Comparison of ENCODE assay signal across 39 cellular contexts in the genomic region with DNA sequence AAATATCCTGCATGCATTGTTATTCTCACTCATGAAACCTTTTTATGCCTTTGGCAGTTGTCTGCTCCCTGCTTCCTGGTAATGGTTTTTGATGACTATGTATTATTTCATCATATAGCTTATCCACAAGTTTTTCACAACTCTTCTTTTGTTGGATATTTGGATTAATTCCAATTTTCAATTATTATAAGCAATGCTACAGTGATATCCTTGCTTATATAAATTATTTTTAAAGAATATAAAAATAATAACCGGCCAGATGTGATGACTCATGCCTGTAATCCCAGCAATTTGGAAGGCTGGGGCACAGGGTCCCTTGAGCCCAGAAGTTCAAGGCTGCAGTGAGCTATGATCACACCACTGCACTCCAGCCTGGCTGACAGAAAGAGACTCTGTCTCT. TPM values are rescaled to one million over a fixed set of nuclear protein-coding genes. Genes with fewer than 3 reads are reported as not detected.
DNase-seq lines count a peak whose midpoint lies in the region; ATAC-seq, FAIRE-seq and TF ChIP-seq lines count a peak whose summit lies in the region.
"Had no signal": no experiment of that assay in that cellular context is flagged by ENCODE, and none has a peak within 500 bp of the region (broad histone marks: within the 10 kb centered on the region; RNA-seq: fewer than 3 reads in every experiment).

No MANE protein-coding gene starts in this region.

- no peak overlapping the region for H3K27ac Mint-ChIP-seq in CD4-positive, alpha-beta T cell
- H3K27ac Mint-ChIP-seq: activated CD8-positive, alpha-beta T cell treated with anti-CD3 and anti-CD28 coated beads, Interleukin-2, amount 10 ng/mL, durations not matched to agents 7 days and 5 days; activated naive CD4-positive, alpha-beta T cell treated with anti-CD3 and anti-CD28 coated beads, Interleukin-2, amount 10 ng/mL, durations not matched to agents 7 days and 5 days; nephron progenitor cell had no signal

- DNase-seq in IMR-90 (no peak), bronchial epithelial cell (ENCODE audit: low read depth) (peak; percentile 44), fibroblast of peridontal ligament (ENCODE audit: extremely low read depth) (peak; percentile 52), sciatic nerve (ENCODE audit: low spot score) (no peak), NCI-H345 treated with DMSO at 0.1 percent for 48 hours (lab: John Stamatoyannopoulos, UW; ENCODE audit: unreplicated experiment) (no peak)
- no peak for DNase-seq in CD4-positive, alpha-beta T cell
- DNase-seq: activated CD4-positive, alpha-beta T cell treated with anti-CD3 and anti-CD28 coated beads for 4 hours; activated CD8-positive, alpha-beta T cell treated with anti-CD3 and anti-CD28 coated beads, Interleukin-2, amount 10 ng/mL, durations not matched to agents 7 days and 5 days; activated naive CD4-positive, alpha-beta T cell treated with anti-CD3 and anti-CD28 coated beads, Interleukin-2, amount 10 ng/mL, durations not matched to agents 7 days and 5 days; amygdala; brain microvascular endothelial cell; C1 segment of cervical spinal cord; COR-L47; DMS53; effector CD8-positive, alpha-beta T cell; Karpas-422; MV-4-11; NCI-H1436; NCI-H2081; NCI-H2227 treated with DMSO at 0.1 percent for 48 hours; NCI-H69; nephron progenitor cell; Peyer's patch; retina; SJCRH30; stimulated activated CD4-positive, alpha-beta T cell treated with anti-CD3 and anti-CD28 coated beads, Interleukin-2, amount 100 ng/mL, for 24 hours; stimulated activated naive CD8-positive, alpha-beta T cell treated with anti-CD3 and anti-CD28 coated beads, Interleukin-15, Interleukin-2, amounts not matched to agents 100 U/mL and 50 U/mL, for 24 hours; SW 1271; T-helper 9 cell had no signal

- no peak overlapping the region for H4K91ac ChIP-seq in IMR-90 (ENCODE audit: insufficient read depth, low read depth, low read length)

- peaks cover 27% of the 10 kb centered on the region for H3K27me3 Mint-ChIP-seq in CD4-positive, alpha-beta T cell

- CTCF ChIA-PET in IMR-90 (lab: Yijun Ruan, JAX), result interaction anchor here (1.8 kb wide), 1 partner anchor 134 kb away, joined by 14 read pairs; no protein-coding TSS in a partner anchor
- CTCF ChIA-PET in CD4-positive, alpha-beta T cell (lab: Charles Lee), result no interaction called here

- H3K27ac ChIP-seq in IMR-90 (ENCODE audit: insufficient read depth, low read length), result no peak overlapping the region
- H3K27ac ChIP-seq in CD4-positive, alpha-beta T cell (ENCODE audit: low read depth, low read length), result no peak overlapping the region
- H3K27ac ChIP-seq: brain microvascular endothelial cell, hepatocyte, HL-60, parathyroid adenoma, Peyer's patch, SJCRH30, thoracic aorta, VCaP had no signal

- peaks cover 2% of the 10 kb centered on the region; the same call in 1 of the 2 replicates for H3K9me1 ChIP-seq in IMR-90 (ENCODE audit: insufficient read depth, low read length)

- H3K4me3 ChIP-seq in IMR-90 (ENCODE audit: insufficient read depth, low read depth, low read length) (no peak overlapping the region), bronchial epithelial cell (ENCODE audit: low read depth, low read length) (no peak overlapping the region)
- H3K4me3 ChIP-seq: hepatocyte, Peyer's patch, SJCRH30, thoracic aorta had no signal

- no peaks in the 10 kb centered on the region for H3K36me3 Mint-ChIP-seq in CD4-positive, alpha-beta T cell (ENCODE audit: low read depth)
- H3K36me3 Mint-ChIP-seq: activated naive CD4-positive, alpha-beta T cell treated with anti-CD3 and anti-CD28 coated beads, Interleukin-2, amount 10 ng/mL, durations not matched to agents 7 days and 5 days had no signal

- H3K4ac ChIP-seq in IMR-90 (ENCODE audit: low read depth, low read length), result no peak overlapping the region

- POLR2A ChIA-PET in IMR-90 (lab: Charles Lee; ENCODE audit: unreplicated experiment), result no interaction called here
- POLR2A ChIA-PET in CD4-positive, alpha-beta T cell (lab: Charles Lee), result no interaction called here

- no peak for ATAC-seq in IMR-90 (ENCODE audit: low read depth)
- ATAC-seq in sciatic nerve, result peak; percentile 45
- no peak for ATAC-seq in HG02981 (IDR thresholded peaks at IDR 0.05; ENCODE audit: unreplicated experiment)
- no peak for ATAC-seq in CD4-positive, alpha-beta T cell (ENCODE audit: poor library complexity)
- ATAC-seq: activated CD8-positive, alpha-beta T cell treated with anti-CD3 and anti-CD28 coated beads, Interleukin-2, amount 10 ng/mL, durations not matched to agents 7 days and 5 days; stimulated activated naive CD8-positive, alpha-beta T cell treated with anti-CD3 and anti-CD28 coated beads, Interleukin-15, Interleukin-2, amounts not matched to agents 100 U/mL and 50 U/mL, for 24 hours had no signal

- H3K9me3 ChIP-seq in IMR-90 (ENCODE audit: control insufficient read depth, insufficient read depth, low read length), result no peaks in the 10 kb centered on the region
- H3K9me3 ChIP-seq in CD4-positive, alpha-beta T cell (ENCODE audit: control insufficient read depth, low read length), result no peaks in the 10 kb centered on the region
- H3K9me3 ChIP-seq: Peyer's patch, SJCRH30, thoracic aorta had no signal

- H3K23ac ChIP-seq in IMR-90 (ENCODE audit: low read depth, low read length), result no peak overlapping the region

- no peak overlapping the region for H2BK15ac ChIP-seq in IMR-90 (ENCODE audit: low read depth, low read length)

- H2BK20ac ChIP-seq in IMR-90 (ENCODE audit: low read depth, low read length), result no peak overlapping the region

- H3K18ac ChIP-seq in IMR-90 (ENCODE audit: low read depth, low read length), result no peak overlapping the region

- no peak overlapping the region for H4K8ac ChIP-seq in IMR-90 (ENCODE audit: low read depth in 2 of 2, low read length in 2 of 2)

- H3K14ac ChIP-seq in IMR-90 (replicated peaks; ENCODE audit: low read depth, low read length), result no peak overlapping the region

- in situ Hi-C loops in IMR-90 (cut with MboI; ENCODE audit: low sequenced_read_pairs), result no loop called here

- no peak overlapping the region for H3K9ac ChIP-seq in IMR-90 (ENCODE audit: low read depth, low read length)
- H3K9ac ChIP-seq: parathyroid adenoma had no signal

- no peak overlapping the region for H2BK5ac ChIP-seq in IMR-90 (ENCODE audit: low read depth, low read length, poor library complexity, severe bottlenecking)

- H2AK5ac ChIP-seq in IMR-90 (ENCODE audit: low read depth, low read length), result no peak overlapping the region

- dilution Hi-C loops in IMR-90 (cut with HindIII; ENCODE audit: low sequenced_read_pairs, unreplicated experiment), result no loop called here

- no peak overlapping the region for H2AK9ac ChIP-seq in IMR-90 (replicated peaks; ENCODE audit: low read depth, low read length, poor library complexity)

- no peaks in the 10 kb centered on the region for H3K79me1 ChIP-seq in IMR-90 (ENCODE audit: low read depth in 1 of 2, low read length in 2 of 2)

- no CpG with 5 or more reads among the region's 1 CpG for WGBS in IMR-90 (ENCODE audit: extremely low coverage in 2 of 2, insufficient read length in 1 of 2), 2 experiments

- no peaks in the 10 kb centered on the region for H3K4me1 Mint-ChIP-seq in CD4-positive, alpha-beta T cell (ENCODE audit: low read depth)
- H3K4me1 Mint-ChIP-seq: activated naive CD4-positive, alpha-beta T cell treated with anti-CD3 and anti-CD28 coated beads, Interleukin-2, amount 10 ng/mL, durations not matched to agents 7 days and 5 days had no signal

- no peak overlapping the region for H3K4me3 Mint-ChIP-seq in CD4-positive, alpha-beta T cell
- H3K4me3 Mint-ChIP-seq: activated CD8-positive, alpha-beta T cell treated with anti-CD3 and anti-CD28 coated beads, Interleukin-2, amount 10 ng/mL, durations not matched to agents 7 days and 5 days; activated naive CD4-positive, alpha-beta T cell treated with anti-CD3 and anti-CD28 coated beads, Interleukin-2, amount 10 ng/mL, durations not matched to agents 7 days and 5 days; nephron progenitor cell had no signal

- H3K4me2 ChIP-seq in IMR-90 (ENCODE audit: low read depth, low read length), result no peak overlapping the region
- H3K4me2 ChIP-seq: hepatocyte had no signal

- no peak overlapping the region for H3K56ac ChIP-seq in IMR-90 (ENCODE audit: extremely low read depth, insufficient read depth, low read length)

- no peaks in the 10 kb centered on the region for H4K20me1 ChIP-seq in IMR-90 (ENCODE audit: insufficient read depth, low read length)

- BruUV-seq in IMR-90 (replicated peaks; lab: Mats Ljungman, UMichigan), result no TSS peak

- H3K4me1 ChIP-seq in IMR-90 (ENCODE audit: control insufficient read depth, insufficient read depth, low read length), result no peaks in the 10 kb centered on the region
- H3K4me1 ChIP-seq: parathyroid adenoma, Peyer's patch, SJCRH30 had no signal

- H3K27me3 ChIP-seq in IMR-90 (ENCODE audit: control insufficient read depth, insufficient read depth, low read length), result no peaks in the 10 kb centered on the region
- peaks cover 2% of the 10 kb centered on the region for H3K27me3 ChIP-seq in bronchial epithelial cell (ENCODE audit: control insufficient read depth, insufficient read depth, low read length)
- no peaks in the 10 kb centered on the region for H3K27me3 ChIP-seq in CD4-positive, alpha-beta T cell (ENCODE audit: control insufficient read depth, insufficient read depth, low read length)
- H3K27me3 ChIP-seq: brain microvascular endothelial cell, hepatocyte, Peyer's patch, SJCRH30 had no signal

- intact Hi-C loops in IMR-90 (cut with micrococcal nuclease) (loop anchor here (5.0 kb wide), 1 partner anchor 583 kb away; no protein-coding TSS in a partner anchor), sciatic nerve (cut with DNase I) (no loop called here)
- intact Hi-C loops in CD4-positive, alpha-beta T cell (cut with DNase I, micrococcal nuclease), result loop anchor here in 1 of 2 experiments (10.0 kb wide), 1 partner anchor 136 kb away; a partner anchor contains a TSS

- H2AFZ ChIP-seq in IMR-90 (replicated peaks; ENCODE audit: low read length, poor library complexity), result no peak overlapping the region
- H2AFZ ChIP-seq: hepatocyte, parathyroid adenoma had no signal

- H3K9me3 Mint-ChIP-seq in CD4-positive, alpha-beta T cell, result no peaks in the 10 kb centered on the region
- H3K9me3 Mint-ChIP-seq: activated naive CD4-positive, alpha-beta T cell treated with anti-CD3 and anti-CD28 coated beads, Interleukin-2, amount 10 ng/mL, durations not matched to agents 7 days and 5 days; nephron progenitor cell had no signal

- TF ChIP-seq CTCF in IMR-90 (conservative IDR thresholded peaks at IDR 0.05; ENCODE audit: low read depth, low read length) (no peak), bronchial epithelial cell (IDR thresholded peaks at IDR 0.05; ENCODE audit: insufficient read depth, low read length, severe bottlenecking) (no peak)
- TF ChIP-seq CTCF in CD4-positive, alpha-beta T cell (IDR thresholded peaks at IDR 0.05), result no peak

- no peak overlapping the region for H4K5ac ChIP-seq in IMR-90 (ENCODE audit: low read depth, low read length)

- no peak for TF ChIP-seq RAD21 in IMR-90 (IDR thresholded peaks at IDR 0.05; ENCODE audit: low read length)

- H3K36me3 ChIP-seq in IMR-90 (ENCODE audit: control insufficient read depth, insufficient read depth, low read length) (no peaks in the 10 kb centered on the region), bronchial epithelial cell (ENCODE audit: control insufficient read depth, insufficient read depth, low read length) (no peaks in the 10 kb centered on the region)
- H3K36me3 ChIP-seq: brain microvascular endothelial cell, Peyer's patch, SJCRH30, thoracic aorta had no signal

- no peak for FAIRE-seq in bronchial epithelial cell (lab: Jason Lieb, UNC)
- FAIRE-seq: GM12891, urothelium cell line had no signal

- no peak overlapping the region for H2BK120ac ChIP-seq in IMR-90 (ENCODE audit: low read depth, low read length)

- no peak for TF ChIP-seq POLR2A in IMR-90 (IDR thresholded peaks at IDR 0.05; ENCODE audit: low read depth, low read length)

RNA-seq across cellular contexts. Expression of a gene that starts 47.0 kb away (rescaled TPM):
- total RNA-seq in IMR-90 (2012; rRNA removed) (not detected in 2 replicates), bronchial epithelial cell (not detected in 2 replicates), sciatic nerve (not detected)
- not detected in 2 replicates for polyA plus RNA-seq in IMR-90 (2012; rRNA removed)
- not detected in 2 replicates for polyA plus RNA-seq in IMR-90 (2012; cell fraction: cytosol; rRNA removed)
- polyA plus RNA-seq in IMR-90 (2012; cell fraction: nucleus; rRNA removed; ENCODE audit: low replicate concordance), result not detected in 2 replicates
- total RNA-seq in CD4-positive, alpha-beta T cell, result not detected
- total RNA-seq: activated CD8-positive, alpha-beta T cell treated with anti-CD3 and anti-CD28 coated beads, Interleukin-2, amount 10 ng/mL, durations not matched to agents 7 days and 5 days; H4; hepatocyte; Peyer's patch; SJCRH30; thoracic aorta had no signal
- polyA plus RNA-seq: esophagus, hepatocyte had no signal

Comparison
In these comparisons a context has a peak if more than half of its experiments do, and no peak if none do; other contexts are left out.
1. DNase-seq: peak in bronchial epithelial cell (single experiment) and fibroblast of peridontal ligament (single experiment); none in IMR-90 (single experiment), sciatic nerve (single experiment), NCI-H345 treated with DMSO at 0.1 percent for 48 hours (single experiment) and CD4-positive, alpha-beta T cell (0 of 10).